In genomic region chr17:13350466-13350865, GRCh38 we compare ENCODE assay signal across 19 cellular contexts.
"Had no signal": no experiment of that assay in that cellular context is flagged by ENCODE, and none has a peak within 500 bp of the region (broad histone marks: within the 10 kb centered on the region; RNA-seq: fewer than 3 reads in every experiment).

No MANE protein-coding gene starts in this region.

- DNase-seq: activated CD4-positive, alpha-beta T cell treated with anti-CD3 and anti-CD28 coated beads for 48 hours; activated CD4-positive, alpha-beta T cell treated with anti-CD3 and anti-CD28 coated beads, Interleukin-2, amount 50 U/mL, for 4 hours; activated CD4-positive, CD25-positive, alpha-beta regulatory T cell treated with anti-CD3 and anti-CD28 coated beads, Interleukin-2, amount 50 U/mL, for 72 hours; activated CD8-positive, alpha-beta memory T cell treated with anti-CD3 and anti-CD28 coated beads, Interleukin-2, amount 10 ng/mL, durations not matched to agents 7 days and 5 days; activated effector memory CD4-positive, alpha-beta T cell treated with Interleukin-2 at 50 U/mL for 16 hours; activated naive CD4-positive, alpha-beta T cell; activated naive CD8-positive, alpha-beta T cell treated with anti-CD3 and anti-CD28 coated beads, Interleukin-2, amount 50 U/mL, for 24 hours; activated T-cell treated with anti-CD3 and anti-CD28 coated beads, Interleukin-2, amount 50 U/mL, for 24 hours; NCI-H1105 treated with DMSO at 0.1 percent for 48 hours; NCI-H1436 treated with DMSO at 0.1 percent for 48 hours; NCI-H187; NCI-H2081; NCI-H510A treated with DMSO at 0.1 percent for 48 hours; NCI-H69 had no signal

- H3K4me3 Mint-ChIP-seq: activated CD8-positive, alpha-beta memory T cell treated with anti-CD3 and anti-CD28 coated beads, Interleukin-2, amount 10 ng/mL, durations not matched to agents 7 days and 5 days; activated naive CD4-positive, alpha-beta T cell treated with anti-CD3 and anti-CD28 coated beads, Interleukin-2, amount 50 U/mL, for 24 hours; activated naive CD8-positive, alpha-beta T cell treated with anti-CD3 and anti-CD28 coated beads, Interleukin-2, amount 50 U/mL, for 24 hours; activated T-cell treated with anti-CD3 and anti-CD28 coated beads, Interleukin-2, amount 50 U/mL, for 24 hours; activated T-helper 1 cell treated with anti-CD3 and anti-CD28 coated beads, Interleukin-12 subunit alpha, Interleukin-12 subunit beta, Interleukin-2, Interleukin-4 antibody, amounts not matched to agents 30 ng/mL and 10 ng/mL and 1 ng/mL, durations not matched to agents 14 hours and 24 hours and 36 hours; T-helper 1 cell treated with Interleukin-12 subunit alpha and Interleukin-12 subunit beta and Interleukin-4 antibody, amounts not matched to agents 30 μg/mL and 1 μg/mL, for 36 hours; WTC11 had no signal

- FAIRE-seq: RCC 7860 had no signal

- H3K27me3 Mint-ChIP-seq: activated CD8-positive, alpha-beta memory T cell treated with anti-CD3 and anti-CD28 coated beads, Interleukin-2, amount 10 ng/mL, durations not matched to agents 7 days and 5 days; activated naive CD8-positive, alpha-beta T cell treated with anti-CD3 and anti-CD28 coated beads, Interleukin-2, amount 50 U/mL, for 24 hours had no signal

- H3K4me1 Mint-ChIP-seq: activated naive CD4-positive, alpha-beta T cell treated with anti-CD3 and anti-CD28 coated beads, Interleukin-2, amount 50 U/mL, for 24 hours had no signal

- H3K9me3 Mint-ChIP-seq: activated naive CD4-positive, alpha-beta T cell treated with anti-CD3 and anti-CD28 coated beads, Interleukin-2, amount 50 U/mL, for 24 hours; T-helper 1 cell treated with Interleukin-12 subunit alpha and Interleukin-12 subunit beta and Interleukin-4 antibody, amounts not matched to agents 30 μg/mL and 1 μg/mL, for 36 hours had no signal

- H3K36me3 Mint-ChIP-seq: activated CD8-positive, alpha-beta memory T cell treated with anti-CD3 and anti-CD28 coated beads, Interleukin-2, amount 10 ng/mL, durations not matched to agents 7 days and 5 days; activated naive CD4-positive, alpha-beta T cell treated with anti-CD3 and anti-CD28 coated beads, Interleukin-2, amount 50 U/mL, for 24 hours had no signal

- H3K27ac Mint-ChIP-seq: activated CD8-positive, alpha-beta memory T cell treated with anti-CD3 and anti-CD28 coated beads, Interleukin-2, amount 10 ng/mL, durations not matched to agents 7 days and 5 days; activated naive CD4-positive, alpha-beta T cell treated with anti-CD3 and anti-CD28 coated beads, Interleukin-2, amount 50 U/mL, for 24 hours; activated naive CD8-positive, alpha-beta T cell treated with anti-CD3 and anti-CD28 coated beads, Interleukin-2, amount 50 U/mL, for 24 hours; activated T-cell treated with anti-CD3 and anti-CD28 coated beads, Interleukin-2, amount 50 U/mL, for 24 hours; activated T-helper 1 cell treated with anti-CD3 and anti-CD28 coated beads, Interleukin-12 subunit alpha, Interleukin-12 subunit beta, Interleukin-2, Interleukin-4 antibody, amounts not matched to agents 30 ng/mL and 10 ng/mL and 1 ng/mL, durations not matched to agents 14 hours and 24 hours and 36 hours; T-helper 1 cell treated with Interleukin-12 subunit alpha and Interleukin-12 subunit beta and Interleukin-4 antibody, amounts not matched to agents 30 μg/mL and 1 μg/mL, for 36 hours; WTC11 had no signal
